Comparison of ENCODE assay signal across 8 cellular contexts in genomic region chr15:76994971-76995945, GRCh38. TPM values are rescaled to one million over a fixed set of nuclear protein-coding genes. Genes with fewer than 3 reads are reported as not detected.
A peak's percentile ranks its signal among the peaks of the same experiment; 100 is the strongest.
DNase-seq lines count a peak whose midpoint lies in the region; ATAC-seq and TF ChIP-seq lines count a peak whose summit lies in the region.

Gene PSTPIP1, plus strand, starts transcription at chr15:76995126. Its CDS starts 448 bp downstream, at chr15:76995574.

- H3K36me3 ChIP-seq in colonic mucosa: no peaks in the 10 kb centered on the region
- peaks cover 0 to 8% (median 0%) of the 10 kb centered on the region in 3 experiments for H3K36me3 ChIP-seq in naive thymus-derived CD4-positive, alpha-beta T cell (ENCODE audit: control insufficient read depth in 2 of 3, insufficient read depth in 3 of 3, low read length in 3 of 3)

- POLR2A ChIA-PET in naive thymus-derived CD4-positive, alpha-beta T cell (lab: Charles Lee): interaction anchor here (0.7 to 6.2 kb wide), 26 partner anchors 8 to 426 kb away, joined by 3 to 81 read pairs (median 5); partner anchors contain the start of genes RCN2, SCAPER and TSPAN3

- no peaks in the 10 kb centered on the region for H3K9me3 ChIP-seq in colonic mucosa
- no peaks in the 10 kb centered on the region for H3K9me3 ChIP-seq in naive thymus-derived CD4-positive, alpha-beta T cell (ENCODE audit: control insufficient read depth in 2 of 3, low read length in 3 of 3)

- H3K4me3 Mint-ChIP-seq in naive thymus-derived CD4-positive, alpha-beta T cell: peak within 1 kb of the TSS; percentile 93 to 99 (median 96)

- H3K27me3 ChIP-seq in colonic mucosa: no peaks in the 10 kb centered on the region
- no peaks in the 10 kb centered on the region for H3K27me3 ChIP-seq in naive thymus-derived CD4-positive, alpha-beta T cell (ENCODE audit: control insufficient read depth in 2 of 2, insufficient read depth in 2 of 2, low read length in 2 of 2)

- H3K27ac Mint-ChIP-seq in naive thymus-derived CD4-positive, alpha-beta T cell: peak within 1 kb of the TSS; percentile 88 to 98 (median 96)

- peaks cover 0 to 2% (median 0%) of the 10 kb centered on the region in 11 donors for H3K9me3 Mint-ChIP-seq in naive thymus-derived CD4-positive, alpha-beta T cell

- ATAC-seq in GM18861 (IDR thresholded peaks at IDR 0.05; ENCODE audit: unreplicated experiment): peak; percentile 39
- peak; percentile 38 for ATAC-seq in HG03521 (IDR thresholded peaks at IDR 0.05; ENCODE audit: unreplicated experiment)
- ATAC-seq in activated CD4-positive, CD25-positive, alpha-beta regulatory T cell treated with anti-CD3 and anti-CD28 coated beads, Interleukin-2, amount 50 U/mL, for 24 hours: peak; percentile 63 to 64
- ATAC-seq in naive thymus-derived CD4-positive, alpha-beta T cell: peak; percentile 83
- no peak for ATAC-seq in GM18858 (IDR thresholded peaks at IDR 0.05; ENCODE audit: unreplicated experiment)

- peaks cover 61 to 76% (median 65%) of the 10 kb centered on the region in 7 donors for H3K4me1 Mint-ChIP-seq in naive thymus-derived CD4-positive, alpha-beta T cell

- no peak for DNase-seq in colonic mucosa
- peak; percentile 52 to 79 (median 74) for DNase-seq in naive thymus-derived CD4-positive, alpha-beta T cell
- DNase-seq in ureter (ENCODE audit: low spot score): peak; percentile 74
- no peak for DNase-seq in islet precursor cell

- peak within 1 kb of the TSS; percentile 63 for H3K27ac ChIP-seq in colonic mucosa
- peak within 1 kb of the TSS; percentile 80 for H3K27ac ChIP-seq in naive thymus-derived CD4-positive, alpha-beta T cell (ENCODE audit: low read depth, low read length)

- H3K4me1 ChIP-seq in colonic mucosa: no peaks in the 10 kb centered on the region
- H3K4me1 ChIP-seq in naive thymus-derived CD4-positive, alpha-beta T cell (ENCODE audit: control insufficient read depth in 2 of 2, insufficient read depth in 2 of 2, low read length in 2 of 2): peaks cover 57 to 58% of the 10 kb centered on the region in 2 donors

- H3K27me3 Mint-ChIP-seq in naive thymus-derived CD4-positive, alpha-beta T cell: no peaks in the 10 kb centered on the region

- H3K36me3 Mint-ChIP-seq in naive thymus-derived CD4-positive, alpha-beta T cell: peaks cover 0 to 30% (median 0%) of the 10 kb centered on the region in 5 donors

- H3K9ac ChIP-seq in colonic mucosa (ENCODE audit: low read depth in 2 of 2, low read length in 2 of 2): peak within 1 kb of the TSS; percentile 35 to 47

- intact Hi-C loops in colonic mucosa (cut with DNase I): no loop called here
- intact Hi-C loops in naive thymus-derived CD4-positive, alpha-beta T cell (cut with micrococcal nuclease): loop anchor here (1.0 to 2.0 kb wide), 9 partner anchors 8 to 425 kb away; partner anchors contain the start of genes RCN2 (in 2 of the 2), HMG20A (in 1 of the 2), PEAK1 (in 1 of the 2) and SCAPER (in 1 of the 2)

- CTCF ChIA-PET in naive thymus-derived CD4-positive, alpha-beta T cell (lab: Charles Lee): interaction anchor here (0.9 to 3.2 kb wide), 9 partner anchors 11 to 78 kb away, joined by 3 to 14 read pairs (median 4); partner anchors contain the start of gene RCN2

- TF ChIP-seq CTCF in colonic mucosa (IDR thresholded peaks at IDR 0.05): no peak

- H3K4me3 ChIP-seq in colonic mucosa: peak within 1 kb of the TSS; percentile 30
- peak within 1 kb of the TSS; percentile 90 for H3K4me3 ChIP-seq in naive thymus-derived CD4-positive, alpha-beta T cell (ENCODE audit: low read length)

RNA-seq across cellular contexts. Expression of gene PSTPIP1, which starts in this region (rescaled TPM):
- total RNA-seq in colonic mucosa: 1 to 10 TPM; 3.7 to 4.2 TPM
- 100 to 1,000 TPM; 101 to 182 (median 146) TPM for total RNA-seq in naive thymus-derived CD4-positive, alpha-beta T cell
- polyA plus RNA-seq in naive thymus-derived CD4-positive, alpha-beta T cell: 10 to 100 TPM; 29.1 to 38.2 TPM
- total RNA-seq in ureter: 12.3 TPM

Comparison
In these comparisons a context has a peak if more than half of its experiments do, and no peak if none do; other contexts are left out.
1. DNase-seq: peak in naive thymus-derived CD4-positive, alpha-beta T cell (9 of 9) and ureter (single experiment); none in colonic mucosa (single experiment) and islet precursor cell (single experiment).